In the genomic region with DNA sequence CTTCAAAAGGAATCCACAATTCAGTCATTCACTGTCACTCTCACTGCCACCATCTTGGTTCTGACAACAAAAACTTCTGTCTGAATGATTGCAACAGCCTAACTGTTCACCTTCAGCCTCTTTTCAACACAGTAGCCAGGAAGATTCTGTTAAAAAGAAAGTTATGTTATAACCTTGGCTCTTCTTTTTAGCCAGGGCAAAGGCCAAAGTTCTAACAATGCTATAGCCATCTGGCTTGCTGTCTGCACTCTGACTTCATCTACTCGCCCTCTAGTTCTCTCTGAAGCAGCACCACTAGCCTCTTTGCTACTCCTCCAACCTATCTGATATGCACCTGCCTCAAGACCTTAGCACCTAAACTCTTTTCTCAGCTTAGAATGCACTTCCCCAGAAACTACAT, we compare ENCODE assay signal across 16 cellular contexts.
DNase-seq lines count a peak whose midpoint lies in the region; ATAC-seq, FAIRE-seq and TF ChIP-seq lines count a peak whose summit lies in the region.
"Had no signal": no experiment of that assay in that cellular context is flagged by ENCODE, and none has a peak within 500 bp of the region (broad histone marks: within the 10 kb centered on the region; RNA-seq: fewer than 3 reads in every experiment).

No MANE protein-coding gene starts in this region.

- peak; percentile 15 for DNase-seq in SIG-M5 treated with dmso at 0.1 percent for 504 hours (lab: John Stamatoyannopoulos, UW; ENCODE audit: unreplicated experiment)
- no peak for DNase-seq in SIG-M5 (lab: John Stamatoyannopoulos, UW)
- no peak for DNase-seq in bronchial epithelial cell (ENCODE audit: low read depth)
- DNase-seq in right lobe of liver = no peak
- no peak for DNase-seq in NCI-H146 (lab: John Stamatoyannopoulos, UW)
- DNase-seq in DMS53 (lab: John Stamatoyannopoulos, UW) = no peak
- no peak for DNase-seq in effector memory CD8-positive, alpha-beta T cell
- DNase-seq: BE2C; C1 segment of cervical spinal cord; CD4-positive, CD25-positive, alpha-beta regulatory T cell; CD8-positive, alpha-beta memory T cell; COR-L47; DMS 273 treated with DMSO at 0.1 percent for 48 hours; H9 had no signal

- peak; percentile 65 to 85 (median 77) for ATAC-seq in right lobe of liver
- ATAC-seq in effector memory CD8-positive, alpha-beta T cell (replicated peaks) = no peak
- ATAC-seq: GM12878 had no signal

- H3K27me3 ChIP-seq in bronchial epithelial cell (ENCODE audit: control insufficient read depth, insufficient read depth, low read length) (no peaks in the 10 kb centered on the region), right lobe of liver (no peaks in the 10 kb centered on the region)
- H3K27me3 ChIP-seq: BE2C had no signal

- intact Hi-C loops in right lobe of liver (cut with DNase I) = no loop called here

- H3K27me3 Mint-ChIP-seq in effector memory CD8-positive, alpha-beta T cell = no peaks in the 10 kb centered on the region
- H3K27me3 Mint-ChIP-seq: CD4-positive, CD25-positive, alpha-beta regulatory T cell had no signal

- H3K4me3 ChIP-seq in bronchial epithelial cell (ENCODE audit: low read depth, low read length) (no peak overlapping the region), right lobe of liver (no peak overlapping the region)
- H3K4me3 ChIP-seq: GM12878 had no signal

- no peak overlapping the region for H3K27ac Mint-ChIP-seq in effector memory CD8-positive, alpha-beta T cell
- H3K27ac Mint-ChIP-seq: CD8-positive, alpha-beta memory T cell; H9 had no signal

- no peak overlapping the region for H3K4me3 Mint-ChIP-seq in effector memory CD8-positive, alpha-beta T cell
- H3K4me3 Mint-ChIP-seq: CD4-positive, CD25-positive, alpha-beta regulatory T cell; CD8-positive, alpha-beta memory T cell; H9 had no signal

- H3K4me1 Mint-ChIP-seq in effector memory CD8-positive, alpha-beta T cell (ENCODE audit: low read depth in 2 of 2) = no peaks in the 10 kb centered on the region
- H3K4me1 Mint-ChIP-seq: CD4-positive, CD25-positive, alpha-beta regulatory T cell; CD8-positive, alpha-beta memory T cell; H9 had no signal

- H3K36me3 Mint-ChIP-seq in effector memory CD8-positive, alpha-beta T cell (ENCODE audit: insufficient read depth) = peaks cover 2% of the 10 kb centered on the region
- H3K36me3 Mint-ChIP-seq: CD4-positive, CD25-positive, alpha-beta regulatory T cell; CD8-positive, alpha-beta memory T cell had no signal

- no peak for TF ChIP-seq POLR2A in right lobe of liver (IDR thresholded peaks at IDR 0.05)

- no peak overlapping the region for H3K27ac ChIP-seq in right lobe of liver

- no peaks in the 10 kb centered on the region for H3K9me3 ChIP-seq in right lobe of liver
- H3K9me3 ChIP-seq: BE2C had no signal

- TF ChIP-seq CTCF in bronchial epithelial cell (IDR thresholded peaks at IDR 0.05; ENCODE audit: insufficient read depth, low read length, severe bottlenecking) (no peak), right lobe of liver (IDR thresholded peaks at IDR 0.05) (no peak)

- H3K36me3 ChIP-seq in bronchial epithelial cell (ENCODE audit: control insufficient read depth, insufficient read depth, low read length) = no peaks in the 10 kb centered on the region
- H3K36me3 ChIP-seq in right lobe of liver = no peaks in the 10 kb centered on the region
- H3K36me3 ChIP-seq: BE2C had no signal

- H3K4me1 ChIP-seq in right lobe of liver = peaks cover 0 to 7% (median 3%) of the 10 kb centered on the region in 4 donors
- H3K4me1 ChIP-seq: BE2C had no signal

- FAIRE-seq in bronchial epithelial cell (lab: Jason Lieb, UNC) = peak; percentile 62
- FAIRE-seq: GM12878, H1 had no signal

- 50% methylated on average over 1 of the region's 1 CpG for WGBS in right lobe of liver (ENCODE audit: insufficient coverage, low coverage, low lambda C conversion rate, missing lambda C conversion rate)

- H3K9me3 Mint-ChIP-seq in effector memory CD8-positive, alpha-beta T cell = peaks cover 6 to 8% of the 10 kb centered on the region in 2 donors
- H3K9me3 Mint-ChIP-seq: H9 had no signal
